ENCODE assay signal across 11 cellular contexts in the genomic region with DNA sequence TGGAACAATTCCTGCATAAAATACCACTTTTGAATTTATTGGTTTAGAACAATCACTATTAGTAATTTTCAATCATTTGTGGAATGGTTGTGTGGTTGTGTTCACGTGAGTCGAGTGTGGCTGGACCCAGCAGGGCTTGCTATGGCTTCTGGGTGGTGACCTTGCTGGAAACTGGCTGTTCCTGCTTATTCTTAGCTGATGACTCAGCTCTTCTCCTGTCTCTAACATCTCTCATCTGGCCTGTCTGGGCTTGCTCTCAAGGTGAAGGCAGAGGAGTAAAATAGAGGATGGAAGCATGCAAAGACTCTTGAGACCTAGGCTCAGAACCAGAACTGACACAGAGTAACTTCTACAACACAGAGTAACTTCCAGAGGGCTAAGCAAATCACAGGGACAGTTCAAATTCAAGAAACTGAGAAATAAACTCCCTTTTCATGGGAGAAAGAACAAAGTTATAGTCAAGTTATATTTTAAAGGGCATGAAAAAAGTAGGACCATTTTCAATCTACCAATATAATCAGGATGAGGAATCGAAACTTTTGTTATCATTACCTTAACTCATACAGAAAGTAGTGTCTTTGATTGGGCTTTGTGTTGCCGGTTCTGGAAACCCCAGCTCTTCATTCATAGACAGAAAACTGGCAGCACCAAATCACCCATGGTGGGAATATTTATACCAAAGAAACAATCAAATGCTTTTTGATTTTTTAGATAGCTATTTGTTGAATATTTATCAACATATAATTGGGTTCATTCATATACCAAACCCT.
DNase-seq lines count a peak whose midpoint lies in the region; FAIRE-seq and TF ChIP-seq lines count a peak whose summit lies in the region.
"Had no signal": no experiment of that assay in that cellular context is flagged by ENCODE, and none has a peak within 500 bp of the region (broad histone marks: within the 10 kb centered on the region; RNA-seq: fewer than 3 reads in every experiment).

No MANE protein-coding gene starts in this region.

- FAIRE-seq in H54 (lab: Jason Lieb, UNC) (peak; percentile 98), RCC 7860 (lab: Jason Lieb, UNC) (no peak)

- no peak for TF ChIP-seq CTCF in hepatocyte (IDR thresholded peaks at IDR 0.05; ENCODE audit: poor library complexity)

- H3K27ac ChIP-seq in hepatocyte: no peak overlapping the region

- H3K4me2 ChIP-seq in hepatocyte: no peak overlapping the region

- no peaks in the 10 kb centered on the region for H3K9me2 ChIP-seq in hepatocyte (replicated peaks; ENCODE audit: insufficient read depth)

- H3K27me3 ChIP-seq in hepatocyte: no peaks in the 10 kb centered on the region

- 69% methylated on average over 4 of the region's 4 CpGs for WGBS in hepatocyte (ENCODE audit: low lambda C conversion rate, missing lambda C conversion rate)

- no peaks in the 10 kb centered on the region for H3K36me3 ChIP-seq in hepatocyte (replicated peaks; ENCODE audit: insufficient read depth, low read depth)

- TF ChIP-seq POLR2A in H54 (IDR thresholded peaks at IDR 0.05; ENCODE audit: low read depth, low read length): no peak

- H3K4me3 ChIP-seq in hepatocyte: no peak overlapping the region

- H3K4me1 ChIP-seq in hepatocyte (ENCODE audit: insufficient read depth): no peaks in the 10 kb centered on the region

- H2AFZ ChIP-seq in hepatocyte: no peak overlapping the region

- H4K20me1 ChIP-seq in hepatocyte (ENCODE audit: insufficient read depth, poor library complexity, severe bottlenecking): no peaks in the 10 kb centered on the region

- DNase-seq in A172 (ENCODE audit: low spot score): peak; percentile 68
- peak; percentile 17 for DNase-seq in H54 (ENCODE audit: insufficient read length, low spot score)
- DNase-seq in RCC 7860 (ENCODE audit: low spot score): peak; percentile 42
- DNase-seq in hepatocyte (ENCODE audit: low spot score): peak; percentile 28
- DNase-seq in cerebellar nuclear complex (lab: John Stamatoyannopoulos, UW): no peak
- DNase-seq in activated effector memory CD4-positive, alpha-beta T cell treated with Interleukin-2 at 50 U/mL for 16 hours: no peak
- DNase-seq in effector CD8-positive, alpha-beta T cell (lab: John Stamatoyannopoulos, UW): no peak
- no peak for DNase-seq in stimulated activated CD4-positive, alpha-beta T cell treated with anti-CD3 and anti-CD28 coated beads, Interleukin-2, amount 100 ng/mL, for 24 hours
- DNase-seq: activated CD4-positive, alpha-beta T cell treated with anti-CD3 and anti-CD28 coated beads, Interleukin-2, amount 10 ng/mL, durations not matched to agents 24 days and 14 days; activated naive CD8-positive, alpha-beta T cell treated with anti-CD3 and anti-CD28 coated beads, Interleukin-2, amount 50 U/mL, for 24 hours; stimulated activated CD4-positive, alpha-beta T cell treated with anti-CD3 and anti-CD28 coated beads, Interleukin-4, amount 100 ng/mL, for 4 hours had no signal

- H3K9me3 ChIP-seq in hepatocyte (ENCODE audit: low read depth): no peaks in the 10 kb centered on the region

- H3K79me2 ChIP-seq in hepatocyte: no peaks in the 10 kb centered on the region

Comparison
In these comparisons a context has a peak if more than half of its experiments do, and no peak if none do; other contexts are left out.
1. DNase-seq: peak in A172 (single experiment), H54 (single experiment), RCC 7860 (single experiment) and hepatocyte (single experiment); none in cerebellar nuclear complex (0 of 2), activated effector memory CD4-positive, alpha-beta T cell treated with Interleukin-2 at 50 U/mL for 16 hours (single experiment), effector CD8-positive, alpha-beta T cell (single experiment) and stimulated activated CD4-positive, alpha-beta T cell treated with anti-CD3 and anti-CD28 coated beads, Interleukin-2, amount 100 ng/mL, for 24 hours (0 of 2).